Comparison of ENCODE assay signal across 4 cellular contexts in the genomic region with DNA sequence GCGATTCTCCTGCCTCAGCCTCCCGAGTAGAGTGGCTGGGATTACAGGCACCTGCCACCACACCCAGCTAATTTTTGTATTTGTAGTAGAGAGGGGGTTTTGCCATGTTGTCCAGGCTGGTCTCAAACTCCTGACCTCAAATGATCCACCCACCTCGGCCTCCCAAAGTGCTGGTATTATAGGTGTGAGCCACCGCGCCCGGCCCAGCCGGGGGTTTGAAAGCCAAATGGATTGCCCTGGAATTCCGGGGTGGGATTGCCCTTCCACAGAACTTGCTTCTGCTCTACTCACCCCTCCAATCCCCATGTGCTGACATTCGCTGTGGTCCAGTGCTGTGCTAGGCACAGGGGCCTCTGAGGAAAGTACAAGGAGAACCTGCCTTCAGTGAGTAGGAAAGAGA.
A peak's percentile ranks its signal among the peaks of the same experiment; 100 is the strongest.
DNase-seq lines count a peak whose midpoint lies in the region; ATAC-seq, FAIRE-seq and TF ChIP-seq lines count a peak whose summit lies in the region.
"Not testable (repeated sequence)": the region's sequence is repeated elsewhere in the genome, so short reads cannot be mapped to it uniquely, and the experiment has no call there.

No MANE protein-coding gene starts in this region.

- not testable (repeated sequence) for H2BK5ac ChIP-seq in neuronal stem cell (ENCODE audit: low read length)

- not testable (repeated sequence) for H2BK12ac ChIP-seq in neuronal stem cell (ENCODE audit: low read length)

- H4K8ac ChIP-seq in neuronal stem cell (ENCODE audit: low read depth, low read length) = not testable (repeated sequence)

- not testable (repeated sequence) for H4K91ac ChIP-seq in neuronal stem cell (ENCODE audit: low read depth, low read length, poor library complexity)

- not testable (repeated sequence) for DNase-seq in CD4-positive, alpha-beta T cell; neuronal stem cell (ENCODE audit: low spot score); urothelium cell line (ENCODE audit: low spot score)
- peak; percentile 25 for DNase-seq in spleen

- H3K14ac ChIP-seq in neuronal stem cell (ENCODE audit: low read length) = not testable (repeated sequence)

- not testable (repeated sequence) for H3K23ac ChIP-seq in neuronal stem cell (ENCODE audit: low read depth, low read length, poor library complexity)

- H3K4me1 ChIP-seq in neuronal stem cell (ENCODE audit: control insufficient read depth in 2 of 2, insufficient read depth in 1 of 2, low read depth in 1 of 2, low read length in 2 of 2) = not testable (repeated sequence)
- H3K4me1 ChIP-seq in spleen = peaks cover 0 to 12% (median 0%) of the 10 kb centered on the region in 6 donors

- H3K4me3 ChIP-seq in neuronal stem cell (ENCODE audit: low read length in 2 of 2); spleen: not testable (repeated sequence)

- H3K18ac ChIP-seq in neuronal stem cell (ENCODE audit: low read length) = peak overlapping the region; percentile 40

- H3K27me3 ChIP-seq in CD4-positive, alpha-beta T cell (ENCODE audit: control insufficient read depth, insufficient read depth, low read length); neuronal stem cell (ENCODE audit: control insufficient read depth in 3 of 3, insufficient read depth in 3 of 3, low read depth in 1 of 3, low read length in 3 of 3); spleen (replicated peaks in 1 of 7): not testable (repeated sequence)

- H3K4me3 Mint-ChIP-seq in CD4-positive, alpha-beta T cell = not testable (repeated sequence)

- not testable (repeated sequence) for H3K4me2 ChIP-seq in neuronal stem cell (ENCODE audit: insufficient read depth, low read length, poor library complexity, severe bottlenecking)

- H3K36me3 ChIP-seq in neuronal stem cell (replicated peaks in 1 of 2; ENCODE audit: control insufficient read depth in 2 of 2, insufficient read depth in 2 of 2, low read length in 2 of 2); spleen: not testable (repeated sequence)

- H3K79me1 ChIP-seq in neuronal stem cell (ENCODE audit: low read depth, low read length) = not testable (repeated sequence)

- WGBS in neuronal stem cell (ENCODE audit: extremely low coverage in 2 of 2, insufficient read length in 2 of 2, insufficient replicate concordance in 1 of 2), 2 donors = no CpG with 5 or more reads among the region's 9 CpGs
- 83 to 93% (median 89%) methylated on average over 7 to 9 of the region's 9 CpGs for WGBS in spleen, 5 donors

- H3K27me3 Mint-ChIP-seq in CD4-positive, alpha-beta T cell = not testable (repeated sequence)

- not testable (repeated sequence) for H2AFZ ChIP-seq in neuronal stem cell (ENCODE audit: low read length)

- peak; percentile 13 for FAIRE-seq in urothelium cell line (lab: Jason Lieb, UNC)

- H3K27ac Mint-ChIP-seq in CD4-positive, alpha-beta T cell = peak overlapping the region; percentile 34

- not testable (repeated sequence) for H3K9ac ChIP-seq in neuronal stem cell (ENCODE audit: low read depth, low read length, poor library complexity)

- H2BK15ac ChIP-seq in neuronal stem cell (ENCODE audit: low read length) = not testable (repeated sequence)

- intact Hi-C loops in CD4-positive, alpha-beta T cell (cut with DNase I, micrococcal nuclease); spleen (cut with DNase I; ENCODE audit: low total_unique reads): not testable (repeated sequence)

- not testable (repeated sequence) for H2BK120ac ChIP-seq in neuronal stem cell (ENCODE audit: low read depth, low read length)

- TF ChIP-seq POLR2A in spleen (IDR thresholded peaks at IDR 0.05) = not testable (repeated sequence)

- H3K27ac ChIP-seq in CD4-positive, alpha-beta T cell (ENCODE audit: low read depth, low read length); neuronal stem cell (replicated peaks; ENCODE audit: low read length); spleen: not testable (repeated sequence)

- not testable (repeated sequence) for ATAC-seq in CD4-positive, alpha-beta T cell (ENCODE audit: poor library complexity)

- CTCF ChIA-PET in CD4-positive, alpha-beta T cell (lab: Charles Lee) = not testable (repeated sequence)

- H3K36me3 Mint-ChIP-seq in CD4-positive, alpha-beta T cell (ENCODE audit: low read depth) = peaks cover 12% of the 10 kb centered on the region

- POLR2A ChIA-PET in CD4-positive, alpha-beta T cell (lab: Charles Lee) = not testable (repeated sequence)

- peaks cover 47% of the 10 kb centered on the region for H3K4me1 Mint-ChIP-seq in CD4-positive, alpha-beta T cell (ENCODE audit: low read depth)

- not testable (repeated sequence) for H3K4ac ChIP-seq in neuronal stem cell (ENCODE audit: low read length)

- TF ChIP-seq CTCF in CD4-positive, alpha-beta T cell (IDR thresholded peaks at IDR 0.05); spleen (IDR thresholded peaks at IDR 0.05 in 8 of 11, conservative IDR thresholded peaks at IDR 0.05 in 3 of 11): not testable (repeated sequence)

- H2AK5ac ChIP-seq in neuronal stem cell (ENCODE audit: low read depth, low read length) = not testable (repeated sequence)

- not testable (repeated sequence) for H3K9me3 ChIP-seq in CD4-positive, alpha-beta T cell (ENCODE audit: control insufficient read depth, low read length)
- H3K9me3 ChIP-seq in neuronal stem cell (replicated peaks in 1 of 2; ENCODE audit: control insufficient read depth in 2 of 2, insufficient read depth in 1 of 2, low read depth in 1 of 2, low read length in 2 of 2) = peaks cover 7 to 15% of the 10 kb centered on the region in 2 donors
- H3K9me3 ChIP-seq in spleen = peaks cover 0 to 19% (median 11%) of the 10 kb centered on the region in 8 donors

- H3K9me3 Mint-ChIP-seq in CD4-positive, alpha-beta T cell = not testable (repeated sequence)
